In genomic region chr2:160168878-160169277, GRCh38 we compare ENCODE assay signal across 19 cellular contexts. TPM values are rescaled to one million over a fixed set of nuclear protein-coding genes. Genes with fewer than 3 reads are reported as not detected.
"Had no signal": no experiment of that assay in that cellular context is flagged by ENCODE, and none has a peak within 500 bp of the region (broad histone marks: within the 10 kb centered on the region; RNA-seq: fewer than 3 reads in every experiment).

No MANE protein-coding gene starts in this region.

- H3K27me3 ChIP-seq: adrenal gland, breast epithelium, esophagus squamous epithelium, neutrophil had no signal

- H3K4me2 ChIP-seq: SK-N-SH had no signal

- ATAC-seq: activated naive CD4-positive, alpha-beta T cell treated with anti-CD3 and anti-CD28 coated beads, Interleukin-2, amount 50 U/mL, for 72 hours; naive thymus-derived CD8-positive, alpha-beta T cell; stimulated activated naive B cell treated with anti-CD40 and anti-IgM and Interleukin-4, amounts not matched to agents 10 μg/mL and 1 μg/mL and 100 μg/mL, for 72 hours; T-cell had no signal

- DNase-seq: activated CD4-positive, alpha-beta T cell treated with anti-CD3 and anti-CD28 coated beads, Interleukin-2, amount 10 ng/mL, durations not matched to agents 24 days and 14 days; activated gamma-delta T cell; adrenal gland; cerebellar nuclear complex; dermis blood vessel endothelial cell; effector memory CD4-positive, alpha-beta T cell; esophagus squamous epithelium; islet precursor cell; naive thymus-derived CD8-positive, alpha-beta T cell; SK-N-SH; stimulated activated naive B cell treated with anti-CD40 and anti-IgM and Interleukin-4, amounts not matched to agents 10 μg/mL and 1 μg/mL and 100 μg/mL, for 72 hours; T-cell had no signal

- H3K36me3 Mint-ChIP-seq: activated naive CD4-positive, alpha-beta T cell treated with anti-CD3 and anti-CD28 coated beads, Interleukin-2, amount 50 U/mL, for 72 hours; memory B cell; naive thymus-derived CD8-positive, alpha-beta T cell; stimulated activated naive B cell treated with anti-CD40 and anti-IgM and Interleukin-4, amounts not matched to agents 10 μg/mL and 1 μg/mL and 100 μg/mL, for 72 hours; T-cell had no signal

- H3K9me3 Mint-ChIP-seq: activated CD4-positive, alpha-beta T cell treated with anti-CD3 and anti-CD28 coated beads, Interleukin-2, amount 10 ng/mL, durations not matched to agents 24 days and 14 days; activated naive CD4-positive, alpha-beta T cell treated with anti-CD3 and anti-CD28 coated beads, Interleukin-2, amount 50 U/mL, for 72 hours; memory B cell; naive thymus-derived CD8-positive, alpha-beta T cell; stimulated activated naive B cell treated with anti-CD40 and anti-IgM and Interleukin-4, amounts not matched to agents 10 μg/mL and 1 μg/mL and 100 μg/mL, for 72 hours; T-cell had no signal

- H3K4me3 ChIP-seq: adrenal gland, breast epithelium, esophagus squamous epithelium had no signal

- H3K4me3 Mint-ChIP-seq: activated CD4-positive, alpha-beta T cell treated with anti-CD3 and anti-CD28 coated beads, Interleukin-2, amount 10 ng/mL, durations not matched to agents 24 days and 14 days; memory B cell; naive thymus-derived CD8-positive, alpha-beta T cell; stimulated activated naive B cell treated with anti-CD40 and anti-IgM and Interleukin-4, amounts not matched to agents 10 μg/mL and 1 μg/mL and 100 μg/mL, for 72 hours; T-cell had no signal

- H3K9me3 ChIP-seq: adrenal gland, breast epithelium, esophagus squamous epithelium, neutrophil, SK-N-SH had no signal

- H3K36me3 ChIP-seq: adrenal gland, breast epithelium, neutrophil had no signal

- H3K27me3 Mint-ChIP-seq: memory B cell; naive thymus-derived CD8-positive, alpha-beta T cell; stimulated activated naive B cell treated with anti-CD40 and anti-IgM and Interleukin-4, amounts not matched to agents 10 μg/mL and 1 μg/mL and 100 μg/mL, for 72 hours; T-cell had no signal

- H3K9ac ChIP-seq: parathyroid adenoma, SK-N-SH had no signal

- H3K4me1 ChIP-seq: esophagus squamous epithelium had no signal

- H3K4me1 Mint-ChIP-seq: activated CD4-positive, alpha-beta T cell treated with anti-CD3 and anti-CD28 coated beads, Interleukin-2, amount 10 ng/mL, durations not matched to agents 24 days and 14 days; memory B cell; naive thymus-derived CD8-positive, alpha-beta T cell; stimulated activated naive B cell treated with anti-CD40 and anti-IgM and Interleukin-4, amounts not matched to agents 10 μg/mL and 1 μg/mL and 100 μg/mL, for 72 hours; T-cell had no signal

- H2AFZ ChIP-seq: parathyroid adenoma had no signal

- H3K27ac Mint-ChIP-seq: activated CD4-positive, alpha-beta T cell treated with anti-CD3 and anti-CD28 coated beads, Interleukin-2, amount 10 ng/mL, durations not matched to agents 24 days and 14 days; activated naive CD4-positive, alpha-beta T cell treated with anti-CD3 and anti-CD28 coated beads, Interleukin-2, amount 50 U/mL, for 72 hours; memory B cell; naive thymus-derived CD8-positive, alpha-beta T cell; stimulated activated naive B cell treated with anti-CD40 and anti-IgM and Interleukin-4, amounts not matched to agents 10 μg/mL and 1 μg/mL and 100 μg/mL, for 72 hours; T-cell had no signal

- H3K27ac ChIP-seq: adrenal gland, breast epithelium, esophagus squamous epithelium, neutrophil, parathyroid adenoma had no signal

RNA-seq across cellular contexts. Expression of gene ITGB6, which starts 31.2 kb away (rescaled TPM):
- total RNA-seq: activated CD4-positive, alpha-beta T cell treated with anti-CD3 and anti-CD28 coated beads, Interleukin-2, amount 10 ng/mL, durations not matched to agents 24 days and 14 days; activated CD8-positive, alpha-beta memory T cell treated with anti-CD3 and anti-CD28 coated beads for 36 hours; activated naive CD4-positive, alpha-beta T cell treated with anti-CD3 and anti-CD28 coated beads, Interleukin-2, amount 50 U/mL, for 72 hours; endothelial cell of umbilical vein; naive thymus-derived CD8-positive, alpha-beta T cell had no signal
- polyA plus RNA-seq: naive thymus-derived CD8-positive, alpha-beta T cell had no signal
